In the genomic region with DNA sequence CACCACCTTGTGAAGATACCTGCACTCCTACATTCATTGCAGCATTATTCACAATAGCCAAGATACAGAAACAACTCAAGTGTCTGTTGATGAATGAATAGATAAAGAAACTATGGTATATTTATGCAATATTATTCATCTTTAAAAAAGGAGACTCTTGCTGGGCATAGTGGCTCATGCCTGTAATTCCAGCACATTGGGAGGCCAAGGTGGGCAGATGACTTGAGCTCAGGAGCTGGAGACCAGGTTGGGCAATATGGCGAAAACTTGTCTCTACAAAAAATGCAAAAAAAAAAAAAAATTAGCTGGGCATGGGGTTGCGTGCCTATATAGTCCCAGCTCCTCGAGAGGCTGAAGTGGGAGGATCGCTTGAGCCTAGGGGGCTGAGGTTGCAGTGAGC, we compare ENCODE assay signal across 32 cellular contexts.
"Had no signal": no experiment of that assay in that cellular context is flagged by ENCODE, and none has a peak within 500 bp of the region (broad histone marks: within the 10 kb centered on the region; RNA-seq: fewer than 3 reads in every experiment).

No MANE protein-coding gene starts in this region.

- ATAC-seq: activated naive CD4-positive, alpha-beta T cell treated with anti-CD3 and anti-CD28 coated beads, Interleukin-2, amount 50 U/mL, for 72 hours; activated naive CD8-positive, alpha-beta T cell treated with anti-CD3 and anti-CD28 coated beads, Interleukin-2, amount 50 U/mL, for 24 hours; activated T-cell treated with anti-CD3 and anti-CD28 coated beads, Interleukin-2, amount 50 U/mL, for 4 hours; activated T-cell treated with anti-CD3 and anti-CD28 coated beads, Interleukin-2, amount 50 U/mL, for 72 hours; activated T-helper 17 cell treated with anti-CD3 and anti-CD28 coated beads, Interleukin-2, amount 50 U/mL, for 72 hours; body of pancreas had no signal

- H3K9me3 ChIP-seq: adrenal gland, ascending aorta, body of pancreas, breast epithelium had no signal

- H3K4me1 ChIP-seq: adrenal gland, body of pancreas, breast epithelium had no signal

- H3K36me3 ChIP-seq: adrenal gland, ascending aorta, brain microvascular endothelial cell, breast epithelium, cardiac muscle cell had no signal

- H3K27me3 ChIP-seq: adrenal gland, ascending aorta, body of pancreas, brain microvascular endothelial cell, breast epithelium, cardiac muscle cell had no signal

- H3K4me3 ChIP-seq: adrenal gland, ascending aorta, body of pancreas, breast epithelium, cardiac muscle cell had no signal

- DNase-seq: activated effector memory CD4-positive, alpha-beta T cell treated with anti-CD3 and anti-CD28 coated beads, Interleukin-2, amount 50 U/mL, for 16 hours; activated effector memory CD4-positive, alpha-beta T cell treated with Interleukin-2 at 50 U/mL for 16 hours; activated gamma-delta T cell; activated gamma-delta T cell treated with Interleukin-2 at 50 U/mL for 16 hours; activated naive CD4-positive, alpha-beta T cell; activated naive CD4-positive, alpha-beta T cell treated with anti-CD3 and anti-CD28 coated beads for 36 hours; activated naive CD4-positive, alpha-beta T cell treated with anti-CD3 and anti-CD28 coated beads, Interleukin-2, amount 10 ng/mL, durations not matched to agents 7 days and 5 days; activated naive CD4-positive, alpha-beta T cell treated with anti-CD3 and anti-CD28 coated beads, Interleukin-2, amount 50 U/mL, for 16 hours; activated naive CD4-positive, alpha-beta T cell treated with Interleukin-2 at 50 U/mL for 16 hours; activated naive CD8-positive, alpha-beta T cell treated with anti-CD3 and anti-CD28 coated beads for 36 hours; activated naive CD8-positive, alpha-beta T cell treated with anti-CD3 and anti-CD28 coated beads, Interleukin-2, amount 10 ng/mL, durations not matched to agents 7 days and 5 days; activated naive CD8-positive, alpha-beta T cell treated with anti-CD3 and anti-CD28 coated beads, Interleukin-2, amount 50 U/mL, for 24 hours; activated T-cell treated with anti-CD3 and anti-CD28 coated beads, Interleukin-2, amount 50 U/mL, for 1 hour; activated T-cell treated with anti-CD3 and anti-CD28 coated beads, Interleukin-2, amount 50 U/mL, for 24 hours; activated T-cell treated with anti-CD3 and anti-CD28 coated beads, Interleukin-2, amount 50 U/mL, for 4 hours; activated T-cell treated with anti-CD3 and anti-CD28 coated beads, Interleukin-2, amount 50 U/mL, for 48 hours; activated T-cell treated with anti-CD3 and anti-CD28 coated beads, Interleukin-2, amount 50 U/mL, for 72 hours; adrenal gland; amniotic stem cell; amygdala; anterior cingulate cortex; aorta; body of pancreas; brain microvascular endothelial cell; caudate nucleus; central memory CD4-positive, alpha-beta T cell; cerebellar nuclear complex had no signal

- H3K27ac ChIP-seq: adrenal gland, ascending aorta, body of pancreas, brain microvascular endothelial cell, breast epithelium, cardiac muscle cell had no signal
